9 cellular contexts compared by ENCODE assay signal in the genomic region with DNA sequence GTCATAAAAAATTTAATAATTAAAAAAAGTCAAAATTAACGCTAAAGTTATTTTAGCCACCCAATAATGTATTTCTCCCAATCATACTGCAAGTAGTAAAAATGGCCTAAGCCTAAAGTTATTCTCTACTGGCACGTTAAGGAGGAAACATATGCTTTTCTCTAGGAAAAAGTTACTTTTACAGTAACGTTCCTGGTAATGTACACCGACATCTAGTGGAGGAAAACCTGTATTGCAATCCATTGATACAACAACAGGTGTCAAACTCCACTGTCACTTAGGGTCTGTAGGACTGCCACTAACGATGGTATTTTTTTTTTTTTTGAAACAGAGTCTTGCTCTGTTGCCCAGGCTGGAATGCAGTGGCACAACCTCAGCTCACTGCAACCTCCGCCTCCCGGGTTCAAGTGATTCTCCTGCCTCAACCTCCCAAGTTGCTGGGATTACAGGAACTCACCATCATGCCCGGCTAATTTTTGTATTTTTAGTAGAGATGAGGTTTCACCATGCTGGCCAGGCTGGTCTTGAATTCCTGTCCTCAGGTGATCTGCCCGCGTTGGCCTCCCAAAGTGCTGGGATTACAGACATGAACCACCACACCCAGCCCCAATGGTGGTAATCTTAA. TPM values are rescaled to one million over a fixed set of nuclear protein-coding genes. Genes with fewer than 3 reads are reported as not detected.
DNase-seq lines count a peak whose midpoint lies in the region; ATAC-seq and TF ChIP-seq lines count a peak whose summit lies in the region.
"Not testable (repeated sequence)": the region's sequence is repeated elsewhere in the genome, so short reads cannot be mapped to it uniquely, and the experiment has no call there.
"Had no signal": no experiment of that assay in that cellular context is flagged by ENCODE, and none has a peak within 500 bp of the region (broad histone marks: within the 10 kb centered on the region; RNA-seq: fewer than 3 reads in every experiment).

No MANE protein-coding gene starts in this region.

- TF ChIP-seq CTCF in body of pancreas (IDR thresholded peaks at IDR 0.05) (peak; percentile 70 to 85 (median 72)), gastroesophageal sphincter (IDR thresholded peaks at IDR 0.05) (peak; percentile 66 to 82 (median 74)), transverse colon (IDR thresholded peaks at IDR 0.05) (peak; percentile 65 to 91 (median 84))

- not testable (repeated sequence) for ATAC-seq in body of pancreas, gastroesophageal sphincter

- H3K9me3 ChIP-seq in body of pancreas, gastroesophageal sphincter, transverse colon: not testable (repeated sequence)

- not testable (repeated sequence) for H3K27ac ChIP-seq in body of pancreas, gastroesophageal sphincter, transverse colon

- H3K36me3 ChIP-seq in H7 (replicated peaks; ENCODE audit: control insufficient read depth, insufficient read depth, low read length); body of pancreas (replicated peaks in 1 of 2; ENCODE audit: insufficient read depth in 1 of 2, low read depth in 2 of 2); gastroesophageal sphincter; transverse colon: not testable (repeated sequence)

- not testable (repeated sequence) for H3K4me1 ChIP-seq in body of pancreas, gastroesophageal sphincter, transverse colon

- TF ChIP-seq POLR2A in body of pancreas (IDR thresholded peaks at IDR 0.05); gastroesophageal sphincter (IDR thresholded peaks at IDR 0.05); transverse colon (IDR thresholded peaks at IDR 0.05): not testable (repeated sequence)

- TF ChIP-seq EP300 in gastroesophageal sphincter (IDR thresholded peaks at IDR 0.05); transverse colon (IDR thresholded peaks at IDR 0.05; ENCODE audit: low read depth): not testable (repeated sequence)

- WGBS in body of pancreas, 2 donors = 12 to 18% methylated on average over 10 of the region's 10 CpGs
- WGBS in gastroesophageal sphincter (ENCODE audit: low coverage in 1 of 2), 2 donors = 3 to 17% methylated on average over 5 to 10 of the region's 10 CpGs
- WGBS in transverse colon (ENCODE audit: low coverage in 1 of 2), 2 donors = 13 to 27% methylated on average over 3 to 10 of the region's 10 CpGs

- H3K4me3 ChIP-seq in H7 (ENCODE audit: insufficient read depth, low read depth, low read length); body of pancreas; gastroesophageal sphincter; transverse colon: not testable (repeated sequence)

- not testable (repeated sequence) for H3K27me3 ChIP-seq in H7 (ENCODE audit: control insufficient read depth, insufficient read depth, low read length); body of pancreas; transverse colon
- H3K27me3 ChIP-seq in gastroesophageal sphincter = peaks cover 35% of the 10 kb centered on the region

- intact Hi-C loops in body of pancreas (cut with DNase I) = loop anchor here (10.0 kb wide), 1 partner anchor 192 kb away; no protein-coding TSS in a partner anchor
- intact Hi-C loops in transverse colon (cut with DNase I; ENCODE audit: low total_unique reads) = not testable (repeated sequence)

- peak; percentile 61 for DNase-seq in DMS 273 (lab: John Stamatoyannopoulos, UW; ENCODE audit: unreplicated experiment)
- DNase-seq in H7 = peak; percentile 44
- DNase-seq in NCI-H146 (lab: John Stamatoyannopoulos, UW) = peak; percentile 33
- DNase-seq in RPMI7951 (ENCODE audit: low read depth) = peak; percentile 42
- peak in 1 of 4 donors; percentile 21 for DNase-seq in body of pancreas
- DNase-seq in myocyte (ENCODE audit: low read depth) = peak; percentile 60
- DNase-seq in transverse colon = not testable (repeated sequence)

- in situ Hi-C loops in transverse colon (cut with MboI; ENCODE audit: low pct_ligation_motif_present in 1 of 4, low pct_unique_long_range_greater_than_20kb in 1 of 4, low sequenced_read_pairs in 3 of 4) = loop anchor here in 2 of 4 donors (10.0 kb wide), 1 partner anchor 192 kb away; no protein-coding TSS in a partner anchor

RNA-seq across cellular contexts. Expression of a gene that starts 13.5 kb away (rescaled TPM):
- not detected in 2 replicates for total RNA-seq in H7 (2014; rRNA removed; shearing (Covaris generic))
- total RNA-seq in RPMI7951 (2014; rRNA removed; shearing (Covaris generic)) = not detected in 2 replicates
- total RNA-seq in body of pancreas = 1 to 10 TPM in 1 of 2 donors, under 1 TPM in 1; 0.99 to 1.0 TPM
- 10 to 100 TPM in 1 of 4 donors, 1 to 10 TPM in 2, under 1 TPM in 1; 0.77 to 14.3 (median 2.5) TPM for total RNA-seq in gastroesophageal sphincter
- total RNA-seq in myocyte = not detected in 2 replicates
- polyA plus RNA-seq in myocyte (2012) = not detected
- 10 to 100 TPM in 1 of 4 donors, 1 to 10 TPM in 2, not detected in 1; 1.8 to 47.1 (median 4.0) TPM for total RNA-seq in transverse colon

RNA-seq across cellular contexts. Expression of a gene that starts 46.0 kb away (rescaled TPM):
- total RNA-seq in H7 (2014; rRNA removed; shearing (Covaris generic)) = not detected in 2 replicates
- total RNA-seq in RPMI7951 (2014; rRNA removed; shearing (Covaris generic)) = not detected in 2 replicates
- total RNA-seq in body of pancreas (under 1 TPM; 0.33 to 0.52 TPM), gastroesophageal sphincter (1 to 10 TPM in 2 of 4 donors, under 1 TPM in 2; 0.79 to 3.4 (median 1.2) TPM), myocyte (not detected in 2 replicates), transverse colon (1 to 10 TPM in 1 of 4 donors, under 1 TPM in 1, not detected in 2; 0.96 to 5.1 TPM)
- polyA plus RNA-seq in myocyte (2012) = not detected

RNA-seq across cellular contexts. Expression of a gene that starts 47.9 kb away (rescaled TPM):
- not detected in 2 replicates for total RNA-seq in H7 (2014; rRNA removed; shearing (Covaris generic))
- total RNA-seq in RPMI7951 (2014; rRNA removed; shearing (Covaris generic)) = not detected in 2 replicates
- total RNA-seq in body of pancreas (not detected), gastroesophageal sphincter (not detected), myocyte (not detected in 2 replicates), transverse colon (under 1 TPM in 1 of 4 donors, not detected in 3; 0.32 TPM)
- polyA plus RNA-seq in myocyte (2012) = not detected
- total RNA-seq: sciatic nerve had no signal
